In the genomic region with DNA sequence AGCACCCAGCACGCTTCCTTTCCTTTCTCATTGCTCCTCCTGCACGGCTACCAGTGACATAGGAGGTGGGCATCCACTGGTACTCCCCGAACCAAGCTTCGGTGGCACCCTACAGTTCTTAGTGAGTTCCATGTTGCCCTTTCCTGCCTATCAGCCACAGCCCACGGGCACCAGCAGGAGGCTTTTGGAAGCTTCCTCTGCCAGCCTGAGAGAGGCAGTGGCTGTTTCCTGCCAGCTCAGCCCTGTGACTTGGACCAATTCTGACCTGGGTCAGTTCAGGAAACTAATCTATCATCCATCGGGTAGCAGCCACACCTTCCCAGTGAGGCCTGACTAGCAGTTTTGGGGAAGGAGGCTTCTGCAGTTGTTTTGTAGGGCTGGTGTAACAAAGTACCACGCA, we compare ENCODE assay signal across 12 cellular contexts.
"Had no signal": no experiment of that assay in that cellular context is flagged by ENCODE, and none has a peak within 500 bp of the region (broad histone marks: within the 10 kb centered on the region; RNA-seq: fewer than 3 reads in every experiment).

No MANE protein-coding gene starts in this region.

- H3K36me3 ChIP-seq: neutrophil, sigmoid colon, thoracic aorta, upper lobe of right lung, WERI-Rb-1 had no signal

- H3K27me3 ChIP-seq: sigmoid colon, upper lobe of right lung had no signal

- H3K4me3 ChIP-seq: sigmoid colon, thoracic aorta, upper lobe of right lung had no signal

- ATAC-seq: activated T-cell treated with anti-CD3 and anti-CD28 coated beads, Interleukin-2, amount 50 U/mL, for 72 hours; natural killer cell; stimulated activated naive B cell treated with anti-CD40 and anti-IgM and Interleukin-4, amounts not matched to agents 10 μg/mL and 1 μg/mL and 100 μg/mL, for 72 hours; upper lobe of right lung had no signal

- DNase-seq: activated CD4-positive, alpha-beta T cell treated with anti-CD3 and anti-CD28 coated beads for 1 hour; activated gamma-delta T cell; activated T-cell treated with anti-CD3 and anti-CD28 coated beads, Interleukin-2, amount 50 U/mL, for 72 hours; effector memory CD4-positive, alpha-beta T cell; natural killer cell; sigmoid colon; stimulated activated naive B cell treated with anti-CD40 and anti-IgM and Interleukin-4, amounts not matched to agents 10 μg/mL and 1 μg/mL and 100 μg/mL, for 72 hours; T-helper 9 cell; upper lobe of right lung; WERI-Rb-1 had no signal

- H3K27ac ChIP-seq: neutrophil, sigmoid colon, thoracic aorta, upper lobe of right lung, WERI-Rb-1 had no signal

- H3K4me1 ChIP-seq: sigmoid colon had no signal
